ENCODE assay signal across 1 cellular context in the genomic region with DNA sequence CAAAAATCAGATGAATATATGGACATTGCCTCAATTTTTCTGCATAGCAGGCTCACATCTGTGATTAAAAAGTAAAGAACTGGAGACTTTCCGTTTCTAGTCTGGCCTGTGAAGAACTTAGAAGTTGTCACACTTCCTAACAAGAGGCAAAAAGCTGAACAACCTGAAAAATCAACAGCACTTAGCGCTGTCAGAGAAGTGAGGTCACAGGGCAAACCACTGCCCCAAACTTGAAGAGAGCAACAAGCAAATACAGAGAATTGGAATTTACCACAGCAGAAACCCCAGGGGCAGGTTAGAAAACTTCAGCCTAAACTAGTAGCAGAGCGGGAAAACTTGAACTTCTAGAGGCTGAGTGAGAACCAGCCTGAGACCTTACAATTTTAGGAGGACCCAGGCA.
A peak's percentile ranks its signal among the peaks of the same experiment; 100 is the strongest.
TF ChIP-seq lines count a peak whose summit lies in the region.

No MANE protein-coding gene starts in this region.

TF ChIP-seq in GM12878, 131 proteins besides CTCF, POLR2A, EP300 and RAD21:
- TF ChIP-seq IKZF2 (IDR thresholded peaks at IDR 0.05), result no peak
- 0 out of 2 replicates have a peak, but pooled peaks have one; percentile 11 for TF ChIP-seq NR2F1 (conservative IDR thresholded peaks at IDR 0.05)
